Comparison of ENCODE assay signal across 15 cellular contexts in genomic region chr9:7333714-7334113, GRCh38.
DNase-seq lines count a peak whose midpoint lies in the region; ATAC-seq and TF ChIP-seq lines count a peak whose summit lies in the region.
"Had no signal": no experiment of that assay in that cellular context is flagged by ENCODE, and none has a peak within 500 bp of the region (broad histone marks: within the 10 kb centered on the region; RNA-seq: fewer than 3 reads in every experiment).

No MANE protein-coding gene starts in this region.

- no peaks in the 10 kb centered on the region for H3K79me2 ChIP-seq in SK-N-SH (ENCODE audit: insufficient read depth)

- H3K9ac ChIP-seq in SK-N-SH: no peak overlapping the region

- no peak for TF ChIP-seq POLR2A in erythroblast (IDR thresholded peaks at IDR 0.05; ENCODE audit: low read length)

- H3K9me3 Mint-ChIP-seq in nephron: peaks cover under 1% of the 10 kb centered on the region
- H3K9me3 Mint-ChIP-seq in naive thymus-derived CD4-positive, alpha-beta T cell: peaks cover 0 to 3% (median 0%) of the 10 kb centered on the region in 11 donors
- H3K9me3 Mint-ChIP-seq: CD4-positive, alpha-beta T cell; HFFc6 had no signal

- no peak overlapping the region for H3K4me2 ChIP-seq in SK-N-SH

- no peaks in the 10 kb centered on the region for H3K36me3 Mint-ChIP-seq in nephron (ENCODE audit: low read depth)
- H3K36me3 Mint-ChIP-seq in naive thymus-derived CD4-positive, alpha-beta T cell: no peaks in the 10 kb centered on the region

- CTCF ChIA-PET in SK-N-SH (lab: Yijun Ruan, JAX): no interaction called here
- CTCF ChIA-PET in naive thymus-derived CD4-positive, alpha-beta T cell (lab: Charles Lee): no interaction called here

- TF ChIP-seq CTCF in SK-N-SH (IDR thresholded peaks at IDR 0.05) (no peak), nephron (IDR thresholded peaks at IDR 0.05; ENCODE audit: unreplicated experiment in 3 of 3) (no peak)

- H3K9me3 ChIP-seq in SK-N-SH: no peaks in the 10 kb centered on the region
- H3K9me3 ChIP-seq in naive thymus-derived CD4-positive, alpha-beta T cell (ENCODE audit: control insufficient read depth in 2 of 3, low read length in 3 of 3): no peaks in the 10 kb centered on the region

- no peak for TF ChIP-seq EP300 in SK-N-SH (IDR thresholded peaks at IDR 0.05; ENCODE audit: borderline replicate concordance in 1 of 2, low read depth in 1 of 2, low read length in 1 of 2)

- peaks cover 0 to 8% of the 10 kb centered on the region in 2 experiments; a peak in 2 of 4 replicates for H3K4me1 ChIP-seq in SK-N-SH (ENCODE audit: control insufficient read depth in 1 of 2, insufficient read depth in 2 of 2, low read depth in 1 of 2, low read length in 1 of 2)
- H3K4me1 ChIP-seq in naive thymus-derived CD4-positive, alpha-beta T cell (ENCODE audit: control insufficient read depth in 2 of 2, insufficient read depth in 2 of 2, low read length in 2 of 2): no peaks in the 10 kb centered on the region

- no peaks in the 10 kb centered on the region for H3K27me3 ChIP-seq in SK-N-SH (ENCODE audit: insufficient read depth)
- H3K27me3 ChIP-seq in naive thymus-derived CD4-positive, alpha-beta T cell (ENCODE audit: control insufficient read depth in 2 of 2, insufficient read depth in 2 of 2, low read length in 2 of 2): no peaks in the 10 kb centered on the region

- no peak for ATAC-seq in naive thymus-derived CD4-positive, alpha-beta T cell

- peak overlapping the region; percentile 70 to 89 (median 80) for H3K27ac Mint-ChIP-seq in nephron
- no peak overlapping the region for H3K27ac Mint-ChIP-seq in naive thymus-derived CD4-positive, alpha-beta T cell
- H3K27ac Mint-ChIP-seq: B cell; CD4-positive, alpha-beta T cell; HFFc6 had no signal

- intact Hi-C loops in naive thymus-derived CD4-positive, alpha-beta T cell (cut with micrococcal nuclease): no loop called here

- peaks cover 1% of the 10 kb centered on the region for H3K27me3 Mint-ChIP-seq in nephron (ENCODE audit: low read depth)
- peaks cover 6 to 16% (median 9%) of the 10 kb centered on the region in 5 donors for H3K27me3 Mint-ChIP-seq in naive thymus-derived CD4-positive, alpha-beta T cell

- peaks cover 26% of the 10 kb centered on the region for H3K4me1 Mint-ChIP-seq in nephron
- H3K4me1 Mint-ChIP-seq in naive thymus-derived CD4-positive, alpha-beta T cell: no peaks in the 10 kb centered on the region
- H3K4me1 Mint-ChIP-seq: B cell had no signal

- no peak overlapping the region for H3K27ac ChIP-seq in SK-N-SH (ENCODE audit: low read depth in 2 of 2, low read length in 1 of 2)
- H3K27ac ChIP-seq in naive thymus-derived CD4-positive, alpha-beta T cell (ENCODE audit: low read depth, low read length): no peak overlapping the region

- no peak overlapping the region for H3K4me3 Mint-ChIP-seq in nephron
- H3K4me3 Mint-ChIP-seq in naive thymus-derived CD4-positive, alpha-beta T cell: no peak overlapping the region
- H3K4me3 Mint-ChIP-seq: B cell; CD4-positive, alpha-beta T cell; HFFc6 had no signal

- POLR2A ChIA-PET in SK-N-SH (lab: Yijun Ruan, JAX): no interaction called here
- POLR2A ChIA-PET in naive thymus-derived CD4-positive, alpha-beta T cell (lab: Charles Lee): no interaction called here

- 15% methylated on average over 1 of the region's 1 CpG for WGBS in SK-N-SH (ENCODE audit: low lambda C conversion rate)

- no peaks in the 10 kb centered on the region for H3K9me2 ChIP-seq in SK-N-SH

- no peaks in the 10 kb centered on the region for H3F3A ChIP-seq in SK-N-SH (replicated peaks; ENCODE audit: insufficient read depth)

- H4K20me1 ChIP-seq in SK-N-SH (ENCODE audit: insufficient read depth): no peaks in the 10 kb centered on the region

- no peak for TF ChIP-seq RAD21 in SK-N-SH (IDR thresholded peaks at IDR 0.05; ENCODE audit: low read length)

- no peak overlapping the region for H2AFZ ChIP-seq in SK-N-SH (ENCODE audit: low read depth)

- DNase-seq in DMS79 (lab: John Stamatoyannopoulos, UW): peak; percentile 31
- no peak for DNase-seq in SK-N-SH
- peak; percentile 12 to 34 for DNase-seq in erythroblast (lab: John Stamatoyannopoulos, UW)
- DNase-seq in NCI-H1417 treated with DMSO at 0.1 percent for 48 hours (lab: John Stamatoyannopoulos, UW): no peak
- DNase-seq in activated naive CD4-positive, alpha-beta T cell treated with anti-CD3 and anti-CD28 coated beads, Interleukin-2, amount 50 U/mL, for 16 hours: no peak
- DNase-seq in naive thymus-derived CD4-positive, alpha-beta T cell: no peak
- DNase-seq: C1 segment of cervical spinal cord; Calu3; CD4-positive, alpha-beta T cell; DMS 273 treated with DMSO at 0.1 percent for 48 hours; GF-D8; HCEC 1CT; HFFc6 had no signal

- H3K36me3 ChIP-seq in SK-N-SH (replicated peaks in 1 of 2; ENCODE audit: control insufficient read depth in 1 of 2, insufficient read depth in 2 of 2, low read length in 1 of 2): no peaks in the 10 kb centered on the region
- no peaks in the 10 kb centered on the region for H3K36me3 ChIP-seq in naive thymus-derived CD4-positive, alpha-beta T cell (ENCODE audit: control insufficient read depth in 2 of 3, insufficient read depth in 3 of 3, low read length in 3 of 3)

- no peak overlapping the region for H3K4me3 ChIP-seq in SK-N-SH (ENCODE audit: low read depth in 2 of 2, low read length in 1 of 2)
- no peak overlapping the region for H3K4me3 ChIP-seq in naive thymus-derived CD4-positive, alpha-beta T cell (ENCODE audit: low read length)

TF ChIP-seq in SK-N-SH, 30 proteins besides CTCF, POLR2A, EP300 and RAD21:
- TF ChIP-seq MAX (IDR thresholded peaks at IDR 0.05; ENCODE audit: low read depth) (no peak), NFIC (IDR thresholded peaks at IDR 0.05; ENCODE audit: borderline replicate concordance) (peak; percentile 45), TEAD4 (IDR thresholded peaks at IDR 0.05; ENCODE audit: borderline replicate concordance, insufficient read depth) (no peak), USF1 (IDR thresholded peaks at IDR 0.05; ENCODE audit: borderline replicate concordance, low read depth) (no peak), TCF12 (IDR thresholded peaks at IDR 0.05) (no peak)
TF ChIP-seq in SK-N-SH: peak in this region for 1.

Comparison
In these comparisons a context has a peak if more than half of its experiments do, and no peak if none do; other contexts are left out.
1. DNase-seq: peak in DMS79 (single experiment) and erythroblast (2 of 2); none in SK-N-SH (single experiment), NCI-H1417 treated with DMSO at 0.1 percent for 48 hours (single experiment), activated naive CD4-positive, alpha-beta T cell treated with anti-CD3 and anti-CD28 coated beads, Interleukin-2, amount 50 U/mL, for 16 hours (single experiment) and naive thymus-derived CD4-positive, alpha-beta T cell (0 of 9).
2. H3K27ac Mint-ChIP-seq: peak in nephron (3 of 3); none in naive thymus-derived CD4-positive, alpha-beta T cell (0 of 9).